ENCODE assay signal across 1 cellular context in the genomic region with DNA sequence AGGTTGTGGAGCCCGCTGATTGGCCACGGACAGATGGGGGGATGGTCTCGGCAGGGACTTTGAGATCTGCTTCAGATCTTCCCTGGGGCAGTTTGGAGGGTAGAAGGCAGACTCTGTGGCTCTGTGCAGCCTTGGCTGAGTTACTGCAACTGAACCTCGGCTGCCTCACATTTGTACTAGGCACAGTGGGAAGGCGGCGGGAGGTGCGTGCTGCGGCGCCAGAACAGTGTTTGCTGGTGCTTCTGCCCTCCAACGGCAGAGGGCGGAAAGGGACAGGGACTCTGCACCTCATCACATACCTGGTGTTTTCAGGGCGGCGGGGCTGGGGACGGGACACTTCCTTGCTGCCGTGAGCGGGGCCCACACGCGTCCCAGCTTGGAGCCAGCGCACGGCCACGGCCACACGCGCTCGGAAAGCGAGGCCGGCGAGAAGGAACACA.
TF ChIP-seq lines count a peak whose summit lies in the region.

No MANE protein-coding gene starts in this region.

TF ChIP-seq in IMR-90, 13 proteins besides CTCF, POLR2A, EP300 and RAD21 (continued from another document):
- TF ChIP-seq, protein P1, sequence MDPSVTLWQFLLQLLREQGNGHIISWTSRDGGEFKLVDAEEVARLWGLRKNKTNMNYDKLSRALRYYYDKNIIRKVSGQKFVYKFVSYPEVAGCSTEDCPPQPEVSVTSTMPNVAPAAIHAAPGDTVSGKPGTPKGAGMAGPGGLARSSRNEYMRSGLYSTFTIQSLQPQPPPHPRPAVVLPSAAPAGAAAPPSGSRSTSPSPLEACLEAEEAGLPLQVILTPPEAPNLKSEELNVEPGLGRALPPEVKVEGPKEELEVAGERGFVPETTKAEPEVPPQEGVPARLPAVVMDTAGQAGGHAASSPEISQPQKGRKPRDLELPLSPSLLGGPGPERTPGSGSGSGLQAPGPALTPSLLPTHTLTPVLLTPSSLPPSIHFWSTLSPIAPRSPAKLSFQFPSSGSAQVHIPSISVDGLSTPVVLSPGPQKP (IDR thresholded peaks at IDR 0.05; ENCODE audit: borderline replicate concordance, low read depth, low read length) = no peak
- TF ChIP-seq MAFK (IDR thresholded peaks at IDR 0.05; ENCODE audit: low read depth, low read length) (no peak), FOS (IDR thresholded peaks at IDR 0.05; ENCODE audit: low read depth, low read length) (no peak), MXI1 (IDR thresholded peaks at IDR 0.05; ENCODE audit: borderline replicate concordance, low read depth, low read length) (no peak), CHD1 (IDR thresholded peaks at IDR 0.05; ENCODE audit: low read depth, low read length) (no peak), SMC3 (IDR thresholded peaks at IDR 0.05; ENCODE audit: low read depth, low read length) (no peak), RFX5 (IDR thresholded peaks at IDR 0.05; ENCODE audit: low read depth, low read length) (no peak), BHLHE40 (IDR thresholded peaks at IDR 0.05; ENCODE audit: low read depth, low read length) (no peak), CEBPB (IDR thresholded peaks at IDR 0.05; ENCODE audit: low read depth, low read length) (no peak), NFE2L2 (IDR thresholded peaks at IDR 0.05; ENCODE audit: low read depth, low read length) (no peak)
TF ChIP-seq in IMR-90: peak in this region for 0.
